ENCODE assay signal across 8 cellular contexts in the genomic region with DNA sequence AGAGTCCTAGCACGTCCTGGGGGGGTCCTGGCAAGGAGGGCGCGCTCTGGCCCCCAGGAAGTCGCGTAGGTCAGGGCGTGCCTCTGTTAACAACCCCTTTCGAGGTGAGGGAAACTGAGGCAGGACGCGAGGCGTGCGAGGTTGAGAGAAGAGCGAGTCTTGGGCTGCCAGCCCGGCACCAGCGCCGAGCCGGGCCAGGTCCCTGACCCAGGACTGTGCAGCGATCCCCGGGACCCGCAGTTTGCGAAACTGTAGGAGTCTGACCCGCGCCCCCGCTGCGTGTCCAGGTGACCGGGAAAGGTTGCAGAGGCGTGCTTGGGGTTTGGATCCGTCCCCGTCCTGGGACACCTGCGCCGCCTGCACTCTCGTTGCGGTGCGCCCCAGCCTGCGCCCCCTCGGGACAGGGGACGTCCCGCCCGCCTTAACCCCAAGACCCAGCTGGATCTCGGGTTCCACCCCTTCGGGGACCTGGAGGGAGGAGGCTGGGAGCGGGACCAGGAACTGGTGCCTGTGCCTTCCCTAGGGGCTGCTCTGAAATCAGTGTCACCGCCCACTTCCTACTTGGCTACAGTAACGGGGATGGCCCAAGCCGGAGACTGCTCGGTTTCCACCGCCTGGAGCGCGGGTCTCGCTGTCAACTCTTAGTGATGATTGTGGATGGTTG. TPM values are rescaled to one million over a fixed set of nuclear protein-coding genes. Genes with fewer than 3 reads are reported as not detected.
DNase-seq lines count a peak whose midpoint lies in the region; ATAC-seq and TF ChIP-seq lines count a peak whose summit lies in the region.

No MANE protein-coding gene starts in this region.

- no peaks in the 10 kb centered on the region for H3K27me3 ChIP-seq in Loucy (ENCODE audit: insufficient read depth, low read length, poor library complexity, severe bottlenecking)

- peaks cover 40% of the 10 kb centered on the region for H3K79me2 ChIP-seq in Loucy (ENCODE audit: insufficient read depth, low read length)

- no peaks in the 10 kb centered on the region for H3K36me3 ChIP-seq in Loucy (ENCODE audit: insufficient read depth, low read length)

- intact Hi-C loops in left colon (cut with DNase I, micrococcal nuclease): no loop called here

- DNase-seq in DMS114 treated with DMSO at 0.1 percent for 48 hours (lab: John Stamatoyannopoulos, UW; ENCODE audit: unreplicated experiment) (peak; percentile 28), UCSD-AML1 (lab: John Stamatoyannopoulos, UW; ENCODE audit: unreplicated experiment) (peak; percentile 65), choroid plexus epithelial cell (ENCODE audit: low read depth) (peak; percentile 42), left colon (peak; percentile 70 to 78), cortex of kidney (lab: John Stamatoyannopoulos, UW) (no peak)
- DNase-seq in stimulated activated CD4-positive, alpha-beta T cell treated with anti-CD3 and anti-CD28 coated beads, Interleukin-4, amount 100 ng/mL, for 24 hours: peak; percentile 33

- TF ChIP-seq CTCF in Loucy (conservative IDR thresholded peaks at IDR 0.05; ENCODE audit: low read length) (no peak), choroid plexus epithelial cell (conservative IDR thresholded peaks at IDR 0.05; ENCODE audit: low read depth, low read length) (no peak)

- peak overlapping the region; percentile 96 for H3K4me3 ChIP-seq in Loucy (ENCODE audit: low read length, poor library complexity, severe bottlenecking)
- peak overlapping the region; percentile 82 for H3K4me3 ChIP-seq in choroid plexus epithelial cell (ENCODE audit: low read depth, low read length)

- H4K20me1 ChIP-seq in Loucy (ENCODE audit: insufficient read depth, low read length, poor library complexity, severe bottlenecking): peaks cover 12% of the 10 kb centered on the region

- H3K4me1 ChIP-seq in Loucy (ENCODE audit: insufficient read depth, low read length, poor library complexity, severe bottlenecking): peaks cover 43% of the 10 kb centered on the region

- peak overlapping the region; percentile 88 for H3K4me2 ChIP-seq in Loucy (ENCODE audit: low read depth, low read length, poor library complexity, severe bottlenecking)

- peak; percentile 66 for ATAC-seq in GM21619 (IDR thresholded peaks at IDR 0.05; ENCODE audit: unreplicated experiment)
- peak; percentile 71 for ATAC-seq in left colon

- peak overlapping the region; percentile 75 for H2AFZ ChIP-seq in Loucy (ENCODE audit: low read length)

- no peaks in the 10 kb centered on the region for H3K9me3 ChIP-seq in Loucy (ENCODE audit: insufficient read depth, low read depth, low read length)

- no peaks in the 10 kb centered on the region for H3K9me2 ChIP-seq in Loucy (replicated peaks; ENCODE audit: low read depth, low read length)

- H3F3A ChIP-seq in Loucy (ENCODE audit: low read depth): no peaks in the 10 kb centered on the region

- H3K9ac ChIP-seq in Loucy (ENCODE audit: low read depth, low read length, poor library complexity, severe bottlenecking): peak overlapping the region; percentile 93

RNA-seq across cellular contexts. Expression of gene DISC1, which starts 0.5 kb away (rescaled TPM):
- 10 to 100 TPM in 1 of 2 donors, 1 to 10 TPM in 1; 9.2 to 12.8 TPM for total RNA-seq in left colon
